In genomic region chrX:13653022-13653693, GRCh38 we compare ENCODE assay signal across 1 cellular context.
TF ChIP-seq lines count a peak whose summit lies in the region.

A gene with protein sequence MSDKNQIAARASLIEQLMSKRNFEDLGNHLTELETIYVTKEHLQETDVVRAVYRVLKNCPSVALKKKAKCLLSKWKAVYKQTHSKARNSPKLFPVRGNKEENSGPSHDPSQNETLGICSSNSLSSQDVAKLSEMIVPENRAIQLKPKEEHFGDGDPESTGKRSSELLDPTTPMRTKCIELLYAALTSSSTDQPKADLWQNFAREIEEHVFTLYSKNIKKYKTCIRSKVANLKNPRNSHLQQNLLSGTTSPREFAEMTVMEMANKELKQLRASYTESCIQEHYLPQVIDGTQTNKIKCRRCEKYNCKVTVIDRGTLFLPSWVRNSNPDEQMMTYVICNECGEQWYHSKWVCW (plus strand): TSS chrX:13653141. CDS start chrX:13662509, 9,368 bp downstream.

TF ChIP-seq in HepG2, 621 proteins besides CTCF, POLR2A, EP300 and RAD21 (continued from another document):
- TF ChIP-seq, protein P1, sequence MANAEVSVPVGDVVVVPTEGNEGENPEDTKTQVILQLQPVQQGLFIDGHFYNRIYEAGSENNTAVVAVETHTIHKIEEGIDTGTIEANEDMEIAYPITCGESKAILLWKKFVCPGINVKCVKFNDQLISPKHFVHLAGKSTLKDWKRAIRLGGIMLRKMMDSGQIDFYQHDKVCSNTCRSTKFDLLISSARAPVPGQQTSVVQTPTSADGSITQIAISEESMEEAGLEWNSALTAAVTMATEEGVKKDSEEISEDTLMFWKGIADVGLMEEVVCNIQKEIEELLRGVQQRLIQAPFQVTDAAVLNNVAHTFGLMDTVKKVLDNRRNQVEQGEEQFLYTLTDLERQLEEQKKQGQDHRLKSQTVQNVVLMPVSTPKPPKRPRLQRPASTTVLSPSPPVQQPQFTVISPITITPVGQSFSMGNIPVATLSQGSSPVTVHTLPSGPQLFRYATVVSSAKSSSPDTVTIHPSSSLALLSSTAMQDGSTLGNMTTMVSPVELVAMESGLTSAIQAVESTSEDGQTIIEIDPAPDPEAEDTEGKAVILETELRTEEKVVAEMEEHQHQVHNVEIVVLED (CRISPR knock-in tag; IDR thresholded peaks at IDR 0.05; ENCODE audit: borderline replicate concordance) = peak; percentile 13; the same call in 1 of the 2 replicates
- TF ChIP-seq ZSCAN31 (CRISPR knock-in tag; IDR thresholded peaks at IDR 0.05; ENCODE audit: low read depth) (peak; percentile 70; the same call in 1 of the 2 replicates), HDAC1 (CRISPR knock-in tag; IDR thresholded peaks at IDR 0.05) (peak; percentile 53; the same call in 1 of the 2 replicates), GABPB1 (CRISPR knock-in tag; IDR thresholded peaks at IDR 0.05) (peak; percentile 89), SP1 (IDR thresholded peaks at IDR 0.05) (no peak), SP1 (CRISPR knock-in tag; IDR thresholded peaks at IDR 0.05) (peak; percentile 40; the same call in 1 of the 2 replicates), FOSL2 (CRISPR knock-in tag; IDR thresholded peaks at IDR 0.05) (peak; percentile 91), LCORL (IDR thresholded peaks at IDR 0.05) (no peak), LCORL (CRISPR knock-in tag; IDR thresholded peaks at IDR 0.05) (no peak), AKAP8 (CRISPR knock-in tag; IDR thresholded peaks at IDR 0.05) (no peak), ZNF143 (CRISPR knock-in tag; IDR thresholded peaks at IDR 0.05) (peak; percentile 62), CREB1 (IDR thresholded peaks at IDR 0.05) (no peak; the same call in 1 of the 2 replicates), CREB1 (CRISPR knock-in tag; IDR thresholded peaks at IDR 0.05) (peak; percentile 36; the same call in 1 of the 2 replicates), DMAP1 (CRISPR knock-in tag; IDR thresholded peaks at IDR 0.05) (peak; percentile 58; the same call in 1 of the 2 replicates), MYC (CRISPR knock-in tag; IDR thresholded peaks at IDR 0.05; ENCODE audit: borderline replicate concordance) (peak; percentile 49; the same call in 1 of the 2 replicates), ZC3H13 (CRISPR knock-in tag; IDR thresholded peaks at IDR 0.05) (0 out of 2 replicates have a peak, but pooled peaks have one; percentile 40), THAP11 (CRISPR knock-in tag; IDR thresholded peaks at IDR 0.05) (peak; percentile 79), ZBTB7B (CRISPR knock-in tag; IDR thresholded peaks at IDR 0.05) (peak; percentile 69), IKZF5 (CRISPR knock-in tag; IDR thresholded peaks at IDR 0.05) (peak; percentile 41; the same call in 1 of the 2 replicates), ZNF580 (CRISPR knock-in tag; IDR thresholded peaks at IDR 0.05; ENCODE audit: borderline replicate concordance, low read depth) (peak; percentile 32; the same call in 1 of the 2 replicates), PCBP2 (optimal IDR thresholded peaks at IDR 0.05; ENCODE audit: low read depth, low read length, poor library complexity, severe bottlenecking) (no peak), ZNF747 (CRISPR knock-in tag; IDR thresholded peaks at IDR 0.05; ENCODE audit: borderline replicate concordance) (no peak), ZNF256 (CRISPR knock-in tag; conservative IDR thresholded peaks at IDR 0.05) (no peak), MAZ (IDR thresholded peaks at IDR 0.05; ENCODE audit: borderline replicate concordance, low read depth, low read length) (no peak), MAZ (CRISPR knock-in tag; IDR thresholded peaks at IDR 0.05; ENCODE audit: low read depth) (peak; percentile 34; the same call in 1 of the 2 replicates), PHF21A (CRISPR knock-in tag; IDR thresholded peaks at IDR 0.05) (peak; percentile 45; the same call in 1 of the 2 replicates), MED1 (CRISPR knock-in tag; IDR thresholded peaks at IDR 0.05) (peak; percentile 41), KAT8 (CRISPR knock-in tag; IDR thresholded peaks at IDR 0.05) (peak; percentile 79), MEF2D (CRISPR knock-in tag; IDR thresholded peaks at IDR 0.05) (0 out of 2 replicates have a peak, but pooled peaks have one; percentile 23), HMGA1 (CRISPR knock-in tag; conservative IDR thresholded peaks at IDR 0.05) (no peak), GABPA (IDR thresholded peaks at IDR 0.05; ENCODE audit: low read depth, low read length) (peak; percentile 63), GABPA (CRISPR knock-in tag; IDR thresholded peaks at IDR 0.05; ENCODE audit: low read depth) (peak; percentile 86), CREM (IDR thresholded peaks at IDR 0.05) (peak; percentile 46), CREM (CRISPR knock-in tag; IDR thresholded peaks at IDR 0.05) (no peak), TEAD3 (CRISPR knock-in tag; optimal IDR thresholded peaks at IDR 0.05; ENCODE audit: borderline replicate concordance) (peak; percentile 39), CAMTA2 (CRISPR knock-in tag; IDR thresholded peaks at IDR 0.05; ENCODE audit: borderline replicate concordance) (no peak), ASH2L (IDR thresholded peaks at IDR 0.05; ENCODE audit: insufficient read length, low read depth, low read length) (peak; percentile 23), POLR2G (IDR thresholded peaks at IDR 0.05; ENCODE audit: low read depth, low read length) (peak; percentile 72; the same call in 1 of the 2 replicates), HNF4A (CRISPR knock-in tag; IDR thresholded peaks at IDR 0.05) (0 out of 2 replicates have a peak, but pooled peaks have one; percentile 5), SMC3 (IDR thresholded peaks at IDR 0.05; ENCODE audit: low read length) (no peak), ZBTB2 (CRISPR knock-in tag; IDR thresholded peaks at IDR 0.05; ENCODE audit: low read depth) (peak; percentile 70; the same call in 1 of the 2 replicates), RAD51 (IDR thresholded peaks at IDR 0.05; ENCODE audit: borderline replicate concordance) (peak; percentile 71; the same call in 1 of the 2 replicates), YY1 (IDR thresholded peaks at IDR 0.05; ENCODE audit: insufficient read depth, insufficient replicate concordance, low read depth, low read length) (peak; percentile 87), SP4 (CRISPR knock-in tag; IDR thresholded peaks at IDR 0.05) (0 out of 2 replicates have a peak, but pooled peaks have one; percentile 14), ZNF501 (CRISPR knock-in tag; IDR thresholded peaks at IDR 0.05) (0 out of 2 replicates have a peak, but pooled peaks have one; percentile 22)
- TF ChIP-seq, protein P2, sequence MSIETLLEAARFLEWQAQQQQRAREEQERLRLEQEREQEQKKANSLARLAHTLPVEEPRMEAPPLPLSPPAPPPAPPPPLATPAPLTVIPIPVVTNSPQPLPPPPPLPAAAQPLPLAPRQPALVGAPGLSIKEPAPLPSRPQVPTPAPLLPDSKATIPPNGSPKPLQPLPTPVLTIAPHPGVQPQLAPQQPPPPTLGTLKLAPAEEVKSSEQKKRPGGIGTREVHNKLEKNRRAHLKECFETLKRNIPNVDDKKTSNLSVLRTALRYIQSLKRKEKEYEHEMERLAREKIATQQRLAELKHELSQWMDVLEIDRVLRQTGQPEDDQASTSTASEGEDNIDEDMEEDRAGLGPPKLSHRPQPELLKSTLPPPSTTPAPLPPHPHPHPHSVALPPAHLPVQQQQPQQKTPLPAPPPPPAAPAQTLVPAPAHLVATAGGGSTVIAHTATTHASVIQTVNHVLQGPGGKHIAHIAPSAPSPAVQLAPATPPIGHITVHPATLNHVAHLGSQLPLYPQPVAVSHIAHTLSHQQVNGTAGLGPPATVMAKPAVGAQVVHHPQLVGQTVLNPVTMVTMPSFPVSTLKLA (IDR thresholded peaks at IDR 0.05) = peak; percentile 86
- TF ChIP-seq, protein P3, sequence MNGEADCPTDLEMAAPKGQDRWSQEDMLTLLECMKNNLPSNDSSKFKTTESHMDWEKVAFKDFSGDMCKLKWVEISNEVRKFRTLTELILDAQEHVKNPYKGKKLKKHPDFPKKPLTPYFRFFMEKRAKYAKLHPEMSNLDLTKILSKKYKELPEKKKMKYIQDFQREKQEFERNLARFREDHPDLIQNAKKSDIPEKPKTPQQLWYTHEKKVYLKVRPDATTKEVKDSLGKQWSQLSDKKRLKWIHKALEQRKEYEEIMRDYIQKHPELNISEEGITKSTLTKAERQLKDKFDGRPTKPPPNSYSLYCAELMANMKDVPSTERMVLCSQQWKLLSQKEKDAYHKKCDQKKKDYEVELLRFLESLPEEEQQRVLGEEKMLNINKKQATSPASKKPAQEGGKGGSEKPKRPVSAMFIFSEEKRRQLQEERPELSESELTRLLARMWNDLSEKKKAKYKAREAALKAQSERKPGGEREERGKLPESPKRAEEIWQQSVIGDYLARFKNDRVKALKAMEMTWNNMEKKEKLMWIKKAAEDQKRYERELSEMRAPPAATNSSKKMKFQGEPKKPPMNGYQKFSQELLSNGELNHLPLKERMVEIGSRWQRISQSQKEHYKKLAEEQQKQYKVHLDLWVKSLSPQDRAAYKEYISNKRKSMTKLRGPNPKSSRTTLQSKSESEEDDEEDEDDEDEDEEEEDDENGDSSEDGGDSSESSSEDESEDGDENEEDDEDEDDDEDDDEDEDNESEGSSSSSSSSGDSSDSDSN (CRISPR knock-in tag; IDR thresholded peaks at IDR 0.05) = peak; percentile 75
- TF ChIP-seq, protein P4, sequence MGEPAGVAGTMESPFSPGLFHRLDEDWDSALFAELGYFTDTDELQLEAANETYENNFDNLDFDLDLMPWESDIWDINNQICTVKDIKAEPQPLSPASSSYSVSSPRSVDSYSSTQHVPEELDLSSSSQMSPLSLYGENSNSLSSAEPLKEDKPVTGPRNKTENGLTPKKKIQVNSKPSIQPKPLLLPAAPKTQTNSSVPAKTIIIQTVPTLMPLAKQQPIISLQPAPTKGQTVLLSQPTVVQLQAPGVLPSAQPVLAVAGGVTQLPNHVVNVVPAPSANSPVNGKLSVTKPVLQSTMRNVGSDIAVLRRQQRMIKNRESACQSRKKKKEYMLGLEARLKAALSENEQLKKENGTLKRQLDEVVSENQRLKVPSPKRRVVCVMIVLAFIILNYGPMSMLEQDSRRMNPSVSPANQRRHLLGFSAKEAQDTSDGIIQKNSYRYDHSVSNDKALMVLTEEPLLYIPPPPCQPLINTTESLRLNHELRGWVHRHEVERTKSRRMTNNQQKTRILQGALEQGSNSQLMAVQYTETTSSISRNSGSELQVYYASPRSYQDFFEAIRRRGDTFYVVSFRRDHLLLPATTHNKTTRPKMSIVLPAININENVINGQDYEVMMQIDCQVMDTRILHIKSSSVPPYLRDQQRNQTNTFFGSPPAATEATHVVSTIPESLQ (CRISPR knock-in tag; conservative IDR thresholded peaks at IDR 0.05) = 0 out of 2 replicates have a peak, but pooled peaks have one; percentile 31
- TF ChIP-seq, protein P5, sequence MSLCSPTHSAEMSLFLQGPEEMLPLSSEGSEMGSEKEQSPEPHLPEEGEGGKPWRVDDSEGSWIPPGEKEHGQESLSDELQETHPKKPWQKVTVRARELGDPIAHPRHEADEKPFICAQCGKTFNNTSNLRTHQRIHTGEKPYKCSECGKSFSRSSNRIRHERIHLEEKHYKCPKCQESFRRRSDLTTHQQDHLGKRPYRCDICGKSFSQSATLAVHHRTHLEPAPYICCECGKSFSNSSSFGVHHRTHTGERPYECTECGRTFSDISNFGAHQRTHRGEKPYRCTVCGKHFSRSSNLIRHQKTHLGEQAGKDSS (CRISPR knock-in tag; IDR thresholded peaks at IDR 0.05; ENCODE audit: borderline replicate concordance, low read depth) = no peak; the same call in 1 of the 2 replicates
TF ChIP-seq in HepG2: peak in this region for 95.
